ENCODE assay signal across 16 cellular contexts in the genomic region with DNA sequence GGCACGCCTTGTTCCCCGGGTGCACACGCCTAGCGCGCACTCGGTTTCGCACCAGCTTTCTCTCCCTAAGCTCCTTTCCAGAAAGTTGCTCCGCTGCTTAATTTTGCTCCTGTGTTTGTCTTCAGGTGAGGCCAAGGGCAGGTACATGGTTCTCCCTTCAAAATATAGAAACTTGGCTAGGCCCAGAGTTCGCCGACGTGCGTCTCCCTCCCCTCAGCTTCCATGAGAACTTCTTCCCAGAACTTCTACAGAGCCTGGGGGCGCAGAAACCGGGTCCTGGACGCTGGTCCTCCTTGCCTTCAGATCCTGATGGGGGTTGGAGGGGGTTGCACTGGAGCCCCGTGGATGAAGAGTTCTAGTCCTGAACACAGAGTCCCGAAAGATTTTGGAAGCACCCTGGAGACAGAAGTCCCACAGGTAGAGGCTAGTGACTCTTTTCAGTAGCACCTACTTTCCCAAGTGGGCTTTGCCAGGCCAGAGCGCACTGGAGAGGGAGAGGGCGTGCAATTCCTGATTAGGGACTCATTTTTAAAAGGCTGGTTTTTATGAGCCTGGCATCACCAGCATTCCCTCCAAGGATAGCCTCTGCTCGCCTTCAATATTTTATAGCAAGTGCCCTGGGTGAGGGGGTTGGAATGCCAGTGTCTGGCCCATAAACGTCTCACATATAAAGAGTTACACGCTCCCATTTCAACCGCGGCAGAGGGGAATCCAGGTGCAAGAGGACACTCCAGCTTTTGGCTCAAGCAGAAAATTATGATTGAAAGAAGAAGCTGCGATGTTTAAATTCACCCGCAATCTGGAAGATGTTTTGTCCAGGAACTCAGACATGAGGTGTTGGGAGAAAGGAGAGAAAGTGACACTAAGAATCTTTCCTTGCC.
"Had no signal": no experiment of that assay in that cellular context is flagged by ENCODE, and none has a peak within 500 bp of the region (broad histone marks: within the 10 kb centered on the region; RNA-seq: fewer than 3 reads in every experiment).

No MANE protein-coding gene starts in this region.

- H3K4me3 Mint-ChIP-seq: natural killer cell treated with Interleukin-12 subunit alpha and Interleukin-12 subunit beta and Interleukin-15 and Interleukin-18, amount 100 ng/mL, for 72 hours had no signal

- H3K4me1 ChIP-seq: prostate gland had no signal

- H3K9me3 ChIP-seq: prostate gland, tibial artery, vagina had no signal

- H3K36me3 ChIP-seq: prostate gland, tibial artery, vagina had no signal

- H3K27ac Mint-ChIP-seq: natural killer cell treated with Interleukin-12 subunit alpha and Interleukin-12 subunit beta and Interleukin-15 and Interleukin-18, amount 100 ng/mL, for 72 hours had no signal

- H3K9me3 Mint-ChIP-seq: natural killer cell treated with Interleukin-12 subunit alpha and Interleukin-12 subunit beta and Interleukin-15 and Interleukin-18, amount 100 ng/mL, for 72 hours had no signal

- ATAC-seq: activated CD8-positive, alpha-beta T cell treated with anti-CD3 and anti-CD28 coated beads, Interleukin-2, amount 10 ng/mL, durations not matched to agents 7 days and 5 days; natural killer cell treated with Interleukin-12 subunit alpha and Interleukin-12 subunit beta and Interleukin-15 and Interleukin-18, amount 100 ng/mL, for 72 hours; right cardiac atrium had no signal

- DNase-seq: activated CD4-positive, alpha-beta T cell treated with anti-CD3 and anti-CD28 coated beads for 48 hours; activated CD8-positive, alpha-beta T cell treated with anti-CD3 and anti-CD28 coated beads, Interleukin-2, amount 10 ng/mL, durations not matched to agents 7 days and 5 days; activated naive CD4-positive, alpha-beta T cell treated with Interleukin-2 at 50 U/mL for 16 hours; anterior cingulate cortex; cerebellar nuclear complex; effector memory CD4-positive, alpha-beta T cell; kidney glomerular epithelial cell; right cardiac atrium; stimulated activated CD4-positive, alpha-beta T cell treated with anti-CD3 and anti-CD28 coated beads, Interleukin-4, amount 100 ng/mL, for 24 hours; stimulated activated naive CD4-positive, alpha-beta T cell; T-helper 2 cell; tibial artery had no signal

- H3K4me3 ChIP-seq: prostate gland, skin epidermis, tibial artery, vagina had no signal

- H3K27ac ChIP-seq: prostate gland, skin epidermis, tibial artery, vagina had no signal
